In the genomic region with DNA sequence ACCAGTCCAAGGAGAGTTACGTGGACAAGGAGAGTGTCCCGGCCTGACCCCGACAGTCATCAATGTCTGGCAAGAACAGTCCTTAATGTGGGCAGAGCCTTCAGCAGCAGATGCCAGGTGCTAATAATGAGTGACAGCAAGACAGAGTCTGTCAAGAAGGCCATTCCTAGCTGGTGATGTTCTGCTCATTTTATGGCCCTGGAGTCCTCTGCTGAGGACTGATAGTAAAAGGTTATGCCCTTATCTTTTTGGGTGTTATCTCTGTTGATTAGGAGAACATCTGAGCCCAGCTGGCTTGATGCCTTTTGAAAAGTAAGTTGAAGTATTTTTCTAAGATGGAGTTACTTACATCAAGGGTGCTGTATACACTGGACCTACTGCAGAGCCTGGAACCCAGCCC, we compare ENCODE assay signal across 21 cellular contexts.
"Had no signal": no experiment of that assay in that cellular context is flagged by ENCODE, and none has a peak within 500 bp of the region (broad histone marks: within the 10 kb centered on the region; RNA-seq: fewer than 3 reads in every experiment).

No MANE protein-coding gene starts in this region.

- H3K36me3 ChIP-seq: esophagus muscularis mucosa, lower lobe of right lung, thyroid gland had no signal

- H3K9me3 Mint-ChIP-seq: activated CD4-positive, alpha-beta T cell treated with anti-CD3 and anti-CD28 coated beads, Interleukin-2, amount 10 ng/mL, durations not matched to agents 7 days and 5 days; activated naive CD4-positive, alpha-beta T cell treated with anti-CD3 and anti-CD28 coated beads, Interleukin-2, amount 50 U/mL, for 24 hours; activated T-cell treated with anti-CD3 and anti-CD28 coated beads, Interleukin-2, amount 50 U/mL, for 4 hours; dendritic cell treated with granulocyte-macrophage colony-stimulating factor and Interleukin-4, amounts not matched to agents 40 ng/mL and 50 ng/mL, for 4 days; nephron; T-helper 2 cell treated with Interferon-gamma antibody and Interleukin-4, amounts not matched to agents 5 μg/mL and 100 μg/mL, for 36 hours had no signal

- H3K27me3 ChIP-seq: esophagus muscularis mucosa, thyroid gland had no signal

- H3K27ac Mint-ChIP-seq: activated CD4-positive, alpha-beta T cell treated with anti-CD3 and anti-CD28 coated beads, Interleukin-2, amount 10 ng/mL, durations not matched to agents 7 days and 5 days; activated naive CD4-positive, alpha-beta T cell treated with anti-CD3 and anti-CD28 coated beads, Interleukin-2, amount 50 U/mL, for 24 hours; dendritic cell treated with granulocyte-macrophage colony-stimulating factor and Interleukin-4, amounts not matched to agents 40 ng/mL and 50 ng/mL, for 4 days; nephron; T-helper 2 cell treated with Interferon-gamma antibody and Interleukin-4, amounts not matched to agents 5 μg/mL and 100 μg/mL, for 36 hours had no signal

- ATAC-seq: activated CD4-positive, CD25-positive, alpha-beta regulatory T cell treated with anti-CD3 and anti-CD28 coated beads, Interleukin-2, amount 50 U/mL, for 24 hours; activated T-cell treated with anti-CD3 and anti-CD28 coated beads, Interleukin-2, amount 50 U/mL, for 4 hours; left colon had no signal

- H3K27ac ChIP-seq: esophagus muscularis mucosa, lower lobe of right lung, thyroid gland had no signal

- H3K36me3 Mint-ChIP-seq: activated naive CD4-positive, alpha-beta T cell treated with anti-CD3 and anti-CD28 coated beads, Interleukin-2, amount 50 U/mL, for 24 hours had no signal

- H3K27me3 Mint-ChIP-seq: activated CD4-positive, alpha-beta T cell treated with anti-CD3 and anti-CD28 coated beads, Interleukin-2, amount 10 ng/mL, durations not matched to agents 7 days and 5 days; activated naive CD4-positive, alpha-beta T cell treated with anti-CD3 and anti-CD28 coated beads, Interleukin-2, amount 50 U/mL, for 24 hours; dendritic cell treated with granulocyte-macrophage colony-stimulating factor and Interleukin-4, amounts not matched to agents 40 ng/mL and 50 ng/mL, for 4 days had no signal

- H3K4me3 Mint-ChIP-seq: activated CD4-positive, alpha-beta T cell treated with anti-CD3 and anti-CD28 coated beads, Interleukin-2, amount 10 ng/mL, durations not matched to agents 7 days and 5 days; activated naive CD4-positive, alpha-beta T cell treated with anti-CD3 and anti-CD28 coated beads, Interleukin-2, amount 50 U/mL, for 24 hours; activated T-cell treated with anti-CD3 and anti-CD28 coated beads, Interleukin-2, amount 50 U/mL, for 4 hours; dendritic cell treated with granulocyte-macrophage colony-stimulating factor and Interleukin-4, amounts not matched to agents 40 ng/mL and 50 ng/mL, for 4 days; nephron; T-helper 2 cell treated with Interferon-gamma antibody and Interleukin-4, amounts not matched to agents 5 μg/mL and 100 μg/mL, for 36 hours had no signal

- H3K9me3 ChIP-seq: esophagus muscularis mucosa, lower lobe of right lung, thyroid gland had no signal

- H3K4me1 ChIP-seq: esophagus muscularis mucosa, lower lobe of right lung, thyroid gland had no signal

- H3K4me3 ChIP-seq: esophagus muscularis mucosa, lower lobe of right lung, thyroid gland had no signal

- H3K4me1 Mint-ChIP-seq: activated CD4-positive, alpha-beta T cell treated with anti-CD3 and anti-CD28 coated beads, Interleukin-2, amount 10 ng/mL, durations not matched to agents 7 days and 5 days; activated naive CD4-positive, alpha-beta T cell treated with anti-CD3 and anti-CD28 coated beads, Interleukin-2, amount 50 U/mL, for 24 hours; nephron had no signal

- DNase-seq: activated CD4-positive, alpha-beta T cell treated with anti-CD3 and anti-CD28 coated beads, Interleukin-2, amount 10 ng/mL, durations not matched to agents 7 days and 5 days; activated CD8-positive, alpha-beta memory T cell treated with anti-CD3 and anti-CD28 coated beads, Interleukin-2, amount 50 U/mL, for 4 hours; activated gamma-delta T cell; activated T-cell treated with anti-CD3 and anti-CD28 coated beads, Interleukin-2, amount 50 U/mL, for 4 hours; effector CD8-positive, alpha-beta T cell; left colon; lower lobe of right lung; occipital lobe; posterior cingulate gyrus; retina; stimulated activated CD4-positive, alpha-beta T cell treated with anti-CD3 and anti-CD28 coated beads, Interleukin-12 subunit alpha, Interleukin-12 subunit beta, amount 100 ng/mL, for 4 hours; stimulated activated CD4-positive, alpha-beta T cell treated with anti-CD3 and anti-CD28 coated beads, Interleukin-1b, Interleukin-23, amount 100 ng/mL, for 48 hours; stimulated activated CD8-positive, alpha-beta memory T cell treated with anti-CD3 and anti-CD28 coated beads, Interleukin-4, amount 100 ng/mL, for 48 hours; stimulated activated naive CD4-positive, alpha-beta T cell; thyroid gland had no signal
